Comparison of ENCODE assay signal across 8 cellular contexts in the genomic region with DNA sequence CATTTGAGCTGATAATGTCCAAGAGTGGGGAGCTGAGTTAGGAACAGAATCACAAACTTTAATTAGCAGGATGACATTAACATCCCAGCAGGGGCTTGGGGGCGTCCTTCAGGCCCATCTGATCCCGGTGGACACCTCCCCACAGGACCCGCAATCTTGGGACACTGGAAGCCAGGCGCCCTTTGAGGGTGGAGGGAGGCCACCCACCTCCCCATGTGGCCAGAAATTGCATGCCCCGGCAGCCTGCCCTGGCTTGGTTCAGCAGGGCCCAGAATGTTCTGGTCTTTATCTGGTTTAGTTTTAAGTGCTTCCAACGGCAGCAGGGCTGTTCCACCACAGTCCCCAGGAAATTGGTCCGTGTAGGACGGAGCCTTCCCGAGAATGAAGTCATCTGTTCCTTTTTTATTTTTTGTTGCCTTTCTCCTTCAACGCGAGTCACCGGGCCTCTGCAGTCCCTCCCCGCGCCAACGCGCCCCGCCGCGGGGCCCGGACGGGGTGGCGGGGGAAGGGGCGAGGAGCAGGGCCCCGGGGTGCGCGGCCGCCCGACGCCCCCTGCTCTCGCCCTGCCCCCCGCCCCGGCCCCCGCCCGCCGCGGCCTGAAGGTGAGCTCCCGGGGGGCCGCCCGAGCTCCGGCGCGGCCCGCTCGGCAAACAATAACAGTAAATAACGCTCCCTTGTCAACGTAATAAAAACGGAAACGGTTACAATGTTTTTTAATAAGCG.
DNase-seq lines count a peak whose midpoint lies in the region; ATAC-seq, FAIRE-seq and TF ChIP-seq lines count a peak whose summit lies in the region.

No MANE protein-coding gene starts in this region.

- H3K9me3 Mint-ChIP-seq in CD14-positive monocyte, result peaks cover 0 to 8% (median 4%) of the 10 kb centered on the region in 7 donors

- H3K9ac ChIP-seq in SK-N-MC (ENCODE audit: insufficient read length), result peak overlapping the region; percentile 79

- no peak for TF ChIP-seq CTCF in CD14-positive monocyte (IDR thresholded peaks at IDR 0.05)
- TF ChIP-seq CTCF in astrocyte of the cerebellum (IDR thresholded peaks at IDR 0.05; ENCODE audit: low read depth, low read length, missing control alignments), result no peak
- no peak for TF ChIP-seq CTCF in D721Med (IDR thresholded peaks at IDR 0.05; ENCODE audit: insufficient read depth, missing control alignments)

- H3K4me1 Mint-ChIP-seq in CD14-positive monocyte, result peaks cover 38% of the 10 kb centered on the region

- no peaks in the 10 kb centered on the region for H3K9me3 ChIP-seq in SK-N-MC (ENCODE audit: low read depth, low read length)

- peak overlapping the region; percentile 73 to 87 for H3K4me3 Mint-ChIP-seq in CD14-positive monocyte

- in situ Hi-C loops in astrocyte of the cerebellum (cut with HindIII; ENCODE audit: low sequenced_read_pairs), result no loop called here

- no peak for FAIRE-seq in D721Med (lab: Jason Lieb, UNC)

- H3K36me3 ChIP-seq in SK-N-MC (ENCODE audit: insufficient read depth, low read length), result no peaks in the 10 kb centered on the region

- H3K4me3 ChIP-seq in SK-N-MC (peak overlapping the region; percentile 89), astrocyte of the cerebellum (ENCODE audit: low read depth, low read length) (peak overlapping the region; percentile 16)

- peak overlapping the region; percentile 95 for H3K27ac ChIP-seq in SK-N-MC

- ATAC-seq in GM19452 (IDR thresholded peaks at IDR 0.05; ENCODE audit: unreplicated experiment) (peak; percentile 23), HG03565 (IDR thresholded peaks at IDR 0.05; ENCODE audit: unreplicated experiment) (peak; percentile 14)

- intact Hi-C loops in CD14-positive monocyte (cut with micrococcal nuclease), result loop anchor here (2.0 to 5.0 kb wide), 5 partner anchors 30 to 236 kb away; partner anchors contain the start of gene IER5L (in 1 of the 2)

- H3K36me3 Mint-ChIP-seq in CD14-positive monocyte, result peaks cover 0 to 2% of the 10 kb centered on the region in 2 donors

- peak overlapping the region; percentile 97 to 99 (median 98) for H3K27ac Mint-ChIP-seq in CD14-positive monocyte

- peak; percentile 69 for DNase-seq in CD14-positive monocyte (ENCODE audit: low spot score)
- DNase-seq in SK-N-MC (ENCODE audit: low read depth, low spot score), result no peak
- DNase-seq in astrocyte of the cerebellum (ENCODE audit: low read depth), result peak; percentile 42
- DNase-seq in hypothalamus (lab: John Stamatoyannopoulos, UW), result peak in 36 of 51 donors; percentile 26 to 80 (median 53)
- DNase-seq in putamen (ENCODE audit: low spot score), result peak; percentile 34
- DNase-seq in D721Med (ENCODE audit: insufficient read length, low spot score), result no peak

- H3K27me3 Mint-ChIP-seq in CD14-positive monocyte (ENCODE audit: low read depth in 3 of 3), result peaks cover 1 to 2% (median 2%) of the 10 kb centered on the region in 3 donors

Comparison
In these comparisons a context has a peak if more than half of its experiments do, and no peak if none do; other contexts are left out.
1. DNase-seq: peak in CD14-positive monocyte (single experiment), astrocyte of the cerebellum (single experiment), hypothalamus (36 of 51) and putamen (single experiment); none in SK-N-MC (single experiment) and D721Med (single experiment).